Comparison of ENCODE assay signal across 16 cellular contexts in genomic region chr16:24995033-24995432, GRCh38. TPM values are rescaled to one million over a fixed set of nuclear protein-coding genes. Genes with fewer than 3 reads are reported as not detected.
DNase-seq lines count a peak whose midpoint lies in the region; ATAC-seq and TF ChIP-seq lines count a peak whose summit lies in the region.
"Had no signal": no experiment of that assay in that cellular context is flagged by ENCODE, and none has a peak within 500 bp of the region (broad histone marks: within the 10 kb centered on the region; RNA-seq: fewer than 3 reads in every experiment).

No MANE protein-coding gene starts in this region.

- H4K20me1 ChIP-seq in fibroblast of lung (ENCODE audit: control insufficient read depth, extremely low read depth, insufficient read depth, low read length): no peaks in the 10 kb centered on the region

- no peak for DNase-seq in activated T-cell treated with anti-CD3 and anti-CD28 coated beads, Interleukin-2, amount 50 U/mL, for 24 hours
- DNase-seq in activated T-cell treated with anti-CD3 and anti-CD28 coated beads for 4 hours (no peak), Peyer's patch (no peak), fibroblast of lung (ENCODE audit: low read depth in 2 of 2) (no peak), iPS-NIHi11 (ENCODE audit: low spot score) (no peak), UCSD-AML1 (lab: John Stamatoyannopoulos, UW; ENCODE audit: unreplicated experiment) (no peak)
- no peak for DNase-seq in activated CD4-positive, alpha-beta T cell treated with anti-CD3 and anti-CD28 coated beads for 4 hours
- DNase-seq: DND-41, hypothalamus, midbrain, MM.1S, NCI-H1930, NCI-H526 treated with DMSO at 0.1 percent for 48 hours, spleen had no signal

- TF ChIP-seq CTCF in Peyer's patch (IDR thresholded peaks at IDR 0.05): no peak
- no peak for TF ChIP-seq CTCF in fibroblast of lung (conservative IDR thresholded peaks at IDR 0.05 in 1 of 2, IDR thresholded peaks at IDR 0.05 in 1 of 2; ENCODE audit: low read depth in 1 of 2, low read length in 2 of 2)

- H2AFZ ChIP-seq in fibroblast of lung (ENCODE audit: low read length): no peak overlapping the region

- H3K4me3 Mint-ChIP-seq in activated T-cell treated with anti-CD3 and anti-CD28 coated beads, Interleukin-2, amount 50 U/mL, for 24 hours: no peak overlapping the region
- peak overlapping the region; percentile 6 for H3K4me3 Mint-ChIP-seq in stimulated activated memory B cell treated with anti-CD40 and anti-IgM and Interleukin-4, amounts not matched to agents 10 μg/mL and 1 μg/mL and 100 μg/mL, for 72 hours
- H3K4me3 Mint-ChIP-seq: stimulated activated effector memory CD8-positive, alpha-beta T cell treated with anti-CD3 and anti-CD28 coated beads, Interleukin-12 subunit alpha, Interleukin-12 subunit beta, amount 100 ng/mL, for 72 hours had no signal

- peaks cover 78% of the 10 kb centered on the region for H3K4me1 Mint-ChIP-seq in activated T-cell treated with anti-CD3 and anti-CD28 coated beads, Interleukin-2, amount 50 U/mL, for 24 hours (ENCODE audit: low read depth)
- H3K4me1 Mint-ChIP-seq in stimulated activated memory B cell treated with anti-CD40 and anti-IgM and Interleukin-4, amounts not matched to agents 10 μg/mL and 1 μg/mL and 100 μg/mL, for 72 hours: peaks cover 91% of the 10 kb centered on the region

- TF ChIP-seq POLR2A in Peyer's patch (IDR thresholded peaks at IDR 0.05): no peak

- H3K36me3 ChIP-seq in Peyer's patch: no peaks in the 10 kb centered on the region
- H3K36me3 ChIP-seq in fibroblast of lung (ENCODE audit: control insufficient read depth, insufficient read depth, low read length): no peaks in the 10 kb centered on the region
- H3K36me3 ChIP-seq: spleen had no signal

- no peak overlapping the region for H3K4me2 ChIP-seq in fibroblast of lung (ENCODE audit: extremely low read depth, insufficient read depth, low read length)

- H3K4me1 ChIP-seq in Peyer's patch: peaks cover 8 to 84% (median 25%) of the 10 kb centered on the region in 4 donors
- peaks cover 37% of the 10 kb centered on the region for H3K4me1 ChIP-seq in fibroblast of lung (ENCODE audit: control insufficient read depth, extremely low read depth, insufficient read depth, low read length)

- ATAC-seq in stimulated activated memory B cell treated with anti-CD40 and anti-IgM and Interleukin-4, amounts not matched to agents 10 μg/mL and 1 μg/mL and 100 μg/mL, for 72 hours: no peak

- H3K9me3 ChIP-seq in Peyer's patch (no peaks in the 10 kb centered on the region), fibroblast of lung (ENCODE audit: control insufficient read depth, insufficient read depth, low read depth, low read length) (no peaks in the 10 kb centered on the region)
- H3K9me3 ChIP-seq: spleen had no signal

- H3K27ac Mint-ChIP-seq in activated T-cell treated with anti-CD3 and anti-CD28 coated beads, Interleukin-2, amount 50 U/mL, for 24 hours: peak overlapping the region; percentile 51
- peak overlapping the region; percentile 66 for H3K27ac Mint-ChIP-seq in stimulated activated memory B cell treated with anti-CD40 and anti-IgM and Interleukin-4, amounts not matched to agents 10 μg/mL and 1 μg/mL and 100 μg/mL, for 72 hours
- H3K27ac Mint-ChIP-seq: stimulated activated effector memory CD8-positive, alpha-beta T cell treated with anti-CD3 and anti-CD28 coated beads, Interleukin-12 subunit alpha, Interleukin-12 subunit beta, amount 100 ng/mL, for 72 hours had no signal

- H3K27me3 ChIP-seq in Peyer's patch: no peaks in the 10 kb centered on the region
- no peaks in the 10 kb centered on the region for H3K27me3 ChIP-seq in fibroblast of lung (ENCODE audit: control insufficient read depth, insufficient read depth, low read length)
- H3K27me3 ChIP-seq: spleen had no signal

- no peak overlapping the region for H3K9ac ChIP-seq in fibroblast of lung (ENCODE audit: insufficient read depth, low read length)

- H3K27ac ChIP-seq in Peyer's patch (peak overlapping the region in 3 of 4 donors; percentile 9 to 65 (median 51)), fibroblast of lung (ENCODE audit: insufficient read depth, low read length) (peak overlapping the region; percentile 90)

- H3K4me3 ChIP-seq in Peyer's patch (no peak overlapping the region), fibroblast of lung (replicated peaks in 1 of 4; ENCODE audit: control extremely low read depth in 1 of 4, insufficient read depth in 1 of 4, low read depth in 3 of 4, low read length in 4 of 4) (no peak overlapping the region)
- H3K4me3 ChIP-seq: spleen had no signal

- peaks cover 91% of the 10 kb centered on the region for H3K79me2 ChIP-seq in fibroblast of lung (ENCODE audit: control insufficient read depth, insufficient read depth, low read length)

- no peaks in the 10 kb centered on the region for H3K27me3 Mint-ChIP-seq in activated T-cell treated with anti-CD3 and anti-CD28 coated beads, Interleukin-2, amount 50 U/mL, for 24 hours
- H3K27me3 Mint-ChIP-seq in stimulated activated memory B cell treated with anti-CD40 and anti-IgM and Interleukin-4, amounts not matched to agents 10 μg/mL and 1 μg/mL and 100 μg/mL, for 72 hours: no peaks in the 10 kb centered on the region

- H3K9me3 Mint-ChIP-seq in activated T-cell treated with anti-CD3 and anti-CD28 coated beads, Interleukin-2, amount 50 U/mL, for 24 hours: no peaks in the 10 kb centered on the region
- no peaks in the 10 kb centered on the region for H3K9me3 Mint-ChIP-seq in stimulated activated memory B cell treated with anti-CD40 and anti-IgM and Interleukin-4, amounts not matched to agents 10 μg/mL and 1 μg/mL and 100 μg/mL, for 72 hours
- H3K9me3 Mint-ChIP-seq: stimulated activated effector memory CD8-positive, alpha-beta T cell treated with anti-CD3 and anti-CD28 coated beads, Interleukin-12 subunit alpha, Interleukin-12 subunit beta, amount 100 ng/mL, for 72 hours had no signal

- peaks cover 8% of the 10 kb centered on the region for H3K36me3 Mint-ChIP-seq in activated T-cell treated with anti-CD3 and anti-CD28 coated beads, Interleukin-2, amount 50 U/mL, for 24 hours (ENCODE audit: low read depth)
- H3K36me3 Mint-ChIP-seq in stimulated activated memory B cell treated with anti-CD40 and anti-IgM and Interleukin-4, amounts not matched to agents 10 μg/mL and 1 μg/mL and 100 μg/mL, for 72 hours: peaks cover 20% of the 10 kb centered on the region
- H3K36me3 Mint-ChIP-seq: stimulated activated effector memory CD8-positive, alpha-beta T cell treated with anti-CD3 and anti-CD28 coated beads, Interleukin-12 subunit alpha, Interleukin-12 subunit beta, amount 100 ng/mL, for 72 hours had no signal

RNA-seq across cellular contexts. Expression of gene ARHGAP17, which starts 20.1 kb away (rescaled TPM):
- total RNA-seq in Peyer's patch (100 to 1,000 TPM in 3 of 4 donors, 10 to 100 TPM in 1; 75.9 to 181 (median 136) TPM), fibroblast of lung (24.7 and 43.4 TPM in 2 replicates)
- polyA plus RNA-seq in fibroblast of lung: 60.0 and 61.6 TPM in 2 replicates
- polyA plus RNA-seq in fibroblast of lung (2012): 90.7 and 110 TPM in 2 replicates
- 91.7 and 92.6 TPM in 2 replicates for polyA minus RNA-seq in fibroblast of lung (ENCODE audit: low replicate concordance)
